20 cellular contexts compared by ENCODE assay signal in the genomic region with DNA sequence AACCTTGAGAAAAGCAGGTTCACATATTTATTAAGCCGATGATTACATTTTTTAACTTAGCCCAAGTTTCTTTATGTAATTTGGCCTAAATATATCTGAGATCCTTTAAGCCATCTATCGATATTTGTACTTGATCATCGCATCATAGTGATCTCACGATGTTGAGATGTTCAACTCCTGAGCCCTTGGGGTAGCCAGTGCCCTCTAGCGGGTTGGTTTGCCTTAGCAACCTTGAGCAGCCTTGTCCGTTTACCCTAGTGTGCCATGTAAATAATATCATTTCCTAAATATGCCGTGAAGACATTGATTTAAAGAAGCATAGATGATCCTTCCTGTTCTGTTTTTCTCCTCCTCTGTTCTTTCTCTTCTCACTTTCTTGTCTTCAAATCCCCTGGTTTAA.
DNase-seq lines count a peak whose midpoint lies in the region; ATAC-seq and TF ChIP-seq lines count a peak whose summit lies in the region.
"Had no signal": no experiment of that assay in that cellular context is flagged by ENCODE, and none has a peak within 500 bp of the region (broad histone marks: within the 10 kb centered on the region; RNA-seq: fewer than 3 reads in every experiment).

No MANE protein-coding gene starts in this region.

- H3K27me3 Mint-ChIP-seq in WTC11 (ENCODE audit: low read depth) (no peaks in the 10 kb centered on the region), HFFc6 (ENCODE audit: insufficient read depth) (no peaks in the 10 kb centered on the region)
- H3K27me3 Mint-ChIP-seq: T-helper 17 cell had no signal

- no peak overlapping the region for H3K4me3 Mint-ChIP-seq in WTC11
- H3K4me3 Mint-ChIP-seq in HFFc6: no peak overlapping the region
- H3K4me3 Mint-ChIP-seq: activated naive CD4-positive, alpha-beta T cell treated with anti-CD3 and anti-CD28 coated beads for 36 hours; T-helper 17 cell had no signal

- H3K36me3 Mint-ChIP-seq in WTC11: peaks cover 7% of the 10 kb centered on the region
- no peaks in the 10 kb centered on the region for H3K36me3 Mint-ChIP-seq in HFFc6 (ENCODE audit: low read depth)

- POLR2A ChIA-PET in WTC11 (lab: Charles Lee): no interaction called here

- H3K36me3 ChIP-seq in osteoblast (ENCODE audit: insufficient read depth, low read length): no peaks in the 10 kb centered on the region
- H3K36me3 ChIP-seq: esophagus squamous epithelium, sigmoid colon, suprapubic skin had no signal

- no peak overlapping the region for H3K27ac ChIP-seq in osteoblast (ENCODE audit: low read depth, low read length)
- H3K27ac ChIP-seq: 22Rv1, esophagus squamous epithelium, sigmoid colon, suprapubic skin had no signal

- ATAC-seq in WTC11 (peak; percentile 59; the same call in 1 of the 2 replicates), HG03460 (IDR thresholded peaks at IDR 0.05; ENCODE audit: unreplicated experiment) (no peak)
- ATAC-seq: T-helper 17 cell had no signal

- H3K9me3 Mint-ChIP-seq in WTC11 (no peaks in the 10 kb centered on the region), HFFc6 (no peaks in the 10 kb centered on the region)
- H3K9me3 Mint-ChIP-seq: activated naive CD4-positive, alpha-beta T cell treated with anti-CD3 and anti-CD28 coated beads for 36 hours had no signal

- CTCF ChIA-PET in WTC11 (lab: Charles Lee): no interaction called here

- H3K4me3 ChIP-seq in osteoblast (ENCODE audit: insufficient read depth, low read length): no peak overlapping the region
- H3K4me3 ChIP-seq: esophagus squamous epithelium, sigmoid colon, suprapubic skin had no signal

- no peaks in the 10 kb centered on the region for H3K4me1 ChIP-seq in osteoblast (ENCODE audit: insufficient read depth, low read length)
- H3K4me1 ChIP-seq: esophagus squamous epithelium, sigmoid colon, suprapubic skin had no signal

- H4K20me1 ChIP-seq in osteoblast (ENCODE audit: insufficient read depth, low read length): no peaks in the 10 kb centered on the region

- H3K9me3 ChIP-seq in osteoblast (ENCODE audit: low read depth, low read length): no peaks in the 10 kb centered on the region
- H3K9me3 ChIP-seq: esophagus squamous epithelium, sigmoid colon, suprapubic skin had no signal

- H3K27ac Mint-ChIP-seq in WTC11: peak overlapping the region; percentile 74; the same call in 1 of the 2 replicates
- H3K27ac Mint-ChIP-seq in HFFc6: no peak overlapping the region
- H3K27ac Mint-ChIP-seq: activated naive CD4-positive, alpha-beta T cell treated with anti-CD3 and anti-CD28 coated beads for 36 hours; T-helper 17 cell had no signal

- H3K79me2 ChIP-seq in osteoblast (ENCODE audit: insufficient read depth, low read length): no peaks in the 10 kb centered on the region

- TF ChIP-seq CTCF in WTC11 (IDR thresholded peaks at IDR 0.05): no peak
- peak; percentile 9 for TF ChIP-seq CTCF in osteoblast (IDR thresholded peaks at IDR 0.05; ENCODE audit: extremely low read depth, low read depth, low read length)
- TF ChIP-seq CTCF in HFFc6 (IDR thresholded peaks at IDR 0.05): no peak

- H3K27me3 ChIP-seq in osteoblast (ENCODE audit: insufficient read depth, low read length): no peaks in the 10 kb centered on the region
- H3K27me3 ChIP-seq: esophagus squamous epithelium, sigmoid colon, suprapubic skin had no signal

- H3K4me1 Mint-ChIP-seq in WTC11 (peaks cover 21% of the 10 kb centered on the region), HFFc6 (ENCODE audit: low read depth) (no peaks in the 10 kb centered on the region)
- H3K4me1 Mint-ChIP-seq: T-helper 17 cell had no signal

- DNase-seq in DMS 273 (lab: John Stamatoyannopoulos, UW; ENCODE audit: unreplicated experiment) (peak; percentile 37), DMS 273 treated with DMSO at 0.1 percent for 48 hours (lab: John Stamatoyannopoulos, UW) (no peak), HT-29 (ENCODE audit: low spot score) (peak; percentile 38), WTC11 (ENCODE audit: low spot score) (peak; percentile 43), osteoblast (ENCODE audit: insufficient read length, low spot score, missing footprints) (no peak), HFFc6 (no peak), NCI-H146 (lab: John Stamatoyannopoulos, UW) (no peak)
- DNase-seq: activated CD4-positive, alpha-beta T cell treated with anti-CD3 and anti-CD28 coated beads for 1 hour; activated CD8-positive, alpha-beta memory T cell treated with anti-CD3 and anti-CD28 coated beads, Interleukin-2, amount 50 U/mL, for 48 hours; activated naive CD4-positive, alpha-beta T cell treated with anti-CD3 and anti-CD28 coated beads for 36 hours; esophagus squamous epithelium; midbrain; NCI-H2029 treated with DMSO at 0.1 percent for 48 hours; NCI-H526 treated with DMSO at 0.1 percent for 48 hours; sigmoid colon; stimulated activated CD4-positive, alpha-beta T cell treated with anti-CD3 and anti-CD28 coated beads, Interleukin-2, amount 100 ng/mL, for 24 hours; T-helper 17 cell had no signal

- H3K4me2 ChIP-seq in osteoblast (ENCODE audit: insufficient read depth, low read length): no peak overlapping the region

- no peak overlapping the region for H2AFZ ChIP-seq in osteoblast (ENCODE audit: low read length)

TF ChIP-seq in WTC11, 78 proteins besides CTCF, POLR2A, EP300 and RAD21:
- no peak for TF ChIP-seq SMAD4 (CRISPR knock-in tag; IDR thresholded peaks at IDR 0.05)
- no peak for TF ChIP-seq ZNF671 (CRISPR knock-in tag; IDR thresholded peaks at IDR 0.05)
- TF ChIP-seq ZNF121 (CRISPR knock-in tag; IDR thresholded peaks at IDR 0.05): no peak

Comparison
In these comparisons a context has a peak if more than half of its experiments do, and no peak if none do; other contexts are left out.
1. DNase-seq: peak in DMS 273 (single experiment), HT-29 (single experiment) and WTC11 (single experiment); none in DMS 273 treated with DMSO at 0.1 percent for 48 hours (single experiment), osteoblast (single experiment), HFFc6 (single experiment) and NCI-H146 (single experiment).